8 cellular contexts compared by ENCODE assay signal in the genomic region with DNA sequence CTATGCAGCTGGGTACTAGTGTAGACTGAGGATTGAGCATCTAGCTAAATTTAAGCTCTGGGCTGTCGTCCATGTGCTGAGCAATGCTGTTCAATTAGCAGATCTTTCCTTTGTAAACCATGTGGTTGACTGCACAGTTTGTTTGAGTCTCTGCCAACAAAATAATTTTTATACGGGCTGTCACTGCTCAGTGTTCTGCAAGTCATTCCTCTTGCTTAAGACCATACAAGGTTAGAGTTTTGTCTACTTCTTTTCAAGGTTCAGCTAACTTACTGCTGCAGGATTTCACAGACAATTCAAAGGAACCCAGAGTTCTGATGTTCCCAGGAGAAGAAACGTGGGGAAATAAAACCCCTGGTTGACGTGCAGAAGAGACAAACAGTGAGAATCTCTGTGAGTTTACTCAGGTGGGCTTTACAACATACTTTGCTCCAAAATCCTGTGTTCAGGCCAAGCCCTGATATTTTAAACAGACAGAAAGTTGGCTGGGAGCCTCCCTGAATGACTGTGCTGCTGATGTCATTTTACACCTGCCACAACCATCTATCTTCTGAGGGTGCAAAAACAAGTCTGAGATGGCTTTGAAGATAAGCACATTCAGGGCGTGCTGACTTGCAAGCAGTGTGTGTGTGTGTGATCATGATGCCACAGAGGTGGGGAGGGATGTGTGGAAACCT.
A peak's percentile ranks its signal among the peaks of the same experiment; 100 is the strongest.
DNase-seq lines count a peak whose midpoint lies in the region; ATAC-seq and TF ChIP-seq lines count a peak whose summit lies in the region.

No MANE protein-coding gene starts in this region.

- DNase-seq in Ammon's horn (ENCODE audit: low spot score) = peak; percentile 74
- DNase-seq in LNCaP clone FGC (ENCODE audit: low read depth) = peak; percentile 63
- DNase-seq in astrocyte of the hippocampus (ENCODE audit: low read depth, low spot score) = peak; percentile 94
- DNase-seq in inferior parietal cortex (ENCODE audit: extremely low spot score) = peak; percentile 65
- peak; percentile 79 for DNase-seq in superior temporal gyrus (ENCODE audit: extremely low spot score)
- no peak for DNase-seq in iPS-NIHi7 (ENCODE audit: extremely low spot score)
- DNase-seq in SW 1271 (lab: John Stamatoyannopoulos, UW) = no peak

- H3K4me3 ChIP-seq in LNCaP clone FGC (ENCODE audit: low read depth, low read length) = no peak overlapping the region

- TF ChIP-seq CTCF in LNCaP clone FGC (IDR thresholded peaks at IDR 0.05; ENCODE audit: control insufficient read depth, extremely low read depth, insufficient read depth) = no peak

- no peak for ATAC-seq in GM18861 (IDR thresholded peaks at IDR 0.05; ENCODE audit: unreplicated experiment)

Comparison
In these comparisons a context has a peak if more than half of its experiments do, and no peak if none do; other contexts are left out.
1. DNase-seq: peak in Ammon's horn (single experiment), LNCaP clone FGC (single experiment), astrocyte of the hippocampus (single experiment), inferior parietal cortex (single experiment) and superior temporal gyrus (single experiment); none in iPS-NIHi7 (single experiment) and SW 1271 (0 of 2).